ENCODE assay signal across 9 cellular contexts in genomic region chr13:38045278-38046048, GRCh38.
DNase-seq lines count a peak whose midpoint lies in the region; ATAC-seq and TF ChIP-seq lines count a peak whose summit lies in the region.
"Had no signal": no experiment of that assay in that cellular context is flagged by ENCODE, and none has a peak within 500 bp of the region (broad histone marks: within the 10 kb centered on the region; RNA-seq: fewer than 3 reads in every experiment).

No MANE protein-coding gene starts in this region.

- no peak overlapping the region for H3K4me3 Mint-ChIP-seq in neural progenitor cell
- H3K4me3 Mint-ChIP-seq in activated T-helper 17 cell treated with anti-CD3 and anti-CD28 coated beads, Interleukin-2, amount 50 U/mL, for 72 hours, result no peak overlapping the region
- H3K4me3 Mint-ChIP-seq: stimulated activated naive CD8-positive, alpha-beta T cell treated with anti-CD3 and anti-CD28 coated beads, Interleukin-15, Interleukin-2, amounts not matched to agents 100 ng/mL and 50 ng/mL, for 24 hours had no signal

- no peak overlapping the region for H3K9ac ChIP-seq in neural progenitor cell

- H3K4me3 ChIP-seq in WI38 (ENCODE audit: low read depth, low read length) (no peak overlapping the region), neural progenitor cell (no peak overlapping the region), prostate gland (no peak overlapping the region), esophagus squamous epithelium (no peak overlapping the region)

- H3K4me1 ChIP-seq in neural progenitor cell (no peaks in the 10 kb centered on the region), prostate gland (replicated peaks) (no peaks in the 10 kb centered on the region), esophagus squamous epithelium (no peaks in the 10 kb centered on the region)

- peak; percentile 82 for ATAC-seq in GM19438 (IDR thresholded peaks at IDR 0.05; ENCODE audit: low read depth, unreplicated experiment)
- ATAC-seq in activated T-helper 17 cell treated with anti-CD3 and anti-CD28 coated beads, Interleukin-2, amount 50 U/mL, for 72 hours (replicated peaks), result no peak

- no peak overlapping the region for H3K27ac Mint-ChIP-seq in neural progenitor cell
- H3K27ac Mint-ChIP-seq in activated T-helper 17 cell treated with anti-CD3 and anti-CD28 coated beads, Interleukin-2, amount 50 U/mL, for 72 hours, result no peak overlapping the region
- H3K27ac Mint-ChIP-seq: stimulated activated naive CD8-positive, alpha-beta T cell treated with anti-CD3 and anti-CD28 coated beads, Interleukin-15, Interleukin-2, amounts not matched to agents 100 ng/mL and 50 ng/mL, for 24 hours had no signal

- H3K79me2 ChIP-seq in neural progenitor cell (ENCODE audit: low read depth), result no peaks in the 10 kb centered on the region

- no peaks in the 10 kb centered on the region for H3K36me3 Mint-ChIP-seq in neural progenitor cell
- H3K36me3 Mint-ChIP-seq in activated T-helper 17 cell treated with anti-CD3 and anti-CD28 coated beads, Interleukin-2, amount 50 U/mL, for 72 hours (ENCODE audit: low read depth), result no peaks in the 10 kb centered on the region

- TF ChIP-seq POLR2A in prostate gland (IDR thresholded peaks at IDR 0.05) (no peak), esophagus squamous epithelium (IDR thresholded peaks at IDR 0.05) (no peak)

- no peaks in the 10 kb centered on the region for H3K4me1 Mint-ChIP-seq in neural progenitor cell
- no peaks in the 10 kb centered on the region for H3K4me1 Mint-ChIP-seq in activated T-helper 17 cell treated with anti-CD3 and anti-CD28 coated beads, Interleukin-2, amount 50 U/mL, for 72 hours

- peak; percentile 39 to 44 for DNase-seq in AML-193 (lab: John Stamatoyannopoulos, UW)
- peak; percentile 17 to 24 for DNase-seq in Kasumi-1 (lab: John Stamatoyannopoulos, UW)
- DNase-seq in neural progenitor cell (ENCODE audit: low spot score), result peak; percentile 52
- no peak for DNase-seq in prostate gland (ENCODE audit: low spot score)
- DNase-seq in esophagus squamous epithelium (lab: John Stamatoyannopoulos, UW), result no peak

- H3K4me2 ChIP-seq in neural progenitor cell, result no peak overlapping the region

- 77% methylated on average over 8 of the region's 8 CpGs for WGBS in prostate gland
- WGBS in esophagus squamous epithelium, 2 donors, result 71 to 79% methylated on average over 5 to 7 of the region's 8 CpGs

- H3K27ac ChIP-seq in neural progenitor cell (no peak overlapping the region), prostate gland (no peak overlapping the region), esophagus squamous epithelium (no peak overlapping the region)

- TF ChIP-seq CTCF in WI38 (IDR thresholded peaks at IDR 0.05; ENCODE audit: low read depth, low read length) (peak; percentile 47), neural progenitor cell (IDR thresholded peaks at IDR 0.05) (peak; percentile 64), prostate gland (IDR thresholded peaks at IDR 0.05) (peak in 1 of 4 experiments; percentile 5), esophagus squamous epithelium (IDR thresholded peaks at IDR 0.05) (no peak)

- peaks cover 16% of the 10 kb centered on the region for H3K9me3 Mint-ChIP-seq in neural progenitor cell
- peaks cover 4% of the 10 kb centered on the region for H3K9me3 Mint-ChIP-seq in activated T-helper 17 cell treated with anti-CD3 and anti-CD28 coated beads, Interleukin-2, amount 50 U/mL, for 72 hours

- H2AFZ ChIP-seq in neural progenitor cell (replicated peaks), result peak overlapping the region; percentile 74

- no peaks in the 10 kb centered on the region for H3K9me3 ChIP-seq in neural progenitor cell (ENCODE audit: low read depth)
- H3K9me3 ChIP-seq in prostate gland, result no peaks in the 10 kb centered on the region
- H3K9me3 ChIP-seq in esophagus squamous epithelium, result peaks cover 0 to 17% (median 4%) of the 10 kb centered on the region in 3 donors

- intact Hi-C loops in prostate gland (cut with DNase I), result no loop called here
- intact Hi-C loops in esophagus squamous epithelium (cut with DNase I), result no loop called here

- H4K20me1 ChIP-seq in neural progenitor cell (ENCODE audit: low read depth), result no peaks in the 10 kb centered on the region

- H3K27me3 Mint-ChIP-seq in neural progenitor cell (ENCODE audit: insufficient read depth, low read depth), result peaks cover 6% of the 10 kb centered on the region
- no peaks in the 10 kb centered on the region for H3K27me3 Mint-ChIP-seq in activated T-helper 17 cell treated with anti-CD3 and anti-CD28 coated beads, Interleukin-2, amount 50 U/mL, for 72 hours
- H3K27me3 Mint-ChIP-seq: stimulated activated naive CD8-positive, alpha-beta T cell treated with anti-CD3 and anti-CD28 coated beads, Interleukin-15, Interleukin-2, amounts not matched to agents 100 ng/mL and 50 ng/mL, for 24 hours had no signal

- no peaks in the 10 kb centered on the region for H3K27me3 ChIP-seq in neural progenitor cell
- no peaks in the 10 kb centered on the region for H3K27me3 ChIP-seq in prostate gland (replicated peaks; ENCODE audit: insufficient read depth)
- no peaks in the 10 kb centered on the region for H3K27me3 ChIP-seq in esophagus squamous epithelium

- H3F3A ChIP-seq in neural progenitor cell (ENCODE audit: low read depth), result no peaks in the 10 kb centered on the region

- H3K36me3 ChIP-seq in neural progenitor cell (no peaks in the 10 kb centered on the region), prostate gland (no peaks in the 10 kb centered on the region), esophagus squamous epithelium (no peaks in the 10 kb centered on the region)

Comparison
In these comparisons a context has a peak if more than half of its experiments do, and no peak if none do; other contexts are left out.
1. DNase-seq: peak in AML-193 (2 of 2), Kasumi-1 (2 of 2) and neural progenitor cell (single experiment); none in prostate gland (single experiment) and esophagus squamous epithelium (single experiment).
2. CTCF ChIP-seq: peak in WI38 (single experiment) and neural progenitor cell (single experiment); none in esophagus squamous epithelium (0 of 6).